8 cellular contexts compared by ENCODE assay signal in genomic region chr3:106333911-106334618, GRCh38.
DNase-seq lines count a peak whose midpoint lies in the region; ATAC-seq and TF ChIP-seq lines count a peak whose summit lies in the region.

No MANE protein-coding gene starts in this region.

- no peaks in the 10 kb centered on the region for H3K27me3 ChIP-seq in right atrium auricular region

- no peaks in the 10 kb centered on the region for H3K9me3 ChIP-seq in right atrium auricular region

- no peaks in the 10 kb centered on the region for H3K27me3 Mint-ChIP-seq in activated CD8-positive, alpha-beta T cell treated with anti-CD3 and anti-CD28 coated beads for 36 hours
- no peaks in the 10 kb centered on the region for H3K27me3 Mint-ChIP-seq in naive B cell

- H3K27ac Mint-ChIP-seq in activated CD8-positive, alpha-beta T cell treated with anti-CD3 and anti-CD28 coated beads for 36 hours = peak overlapping the region; percentile 98
- peak overlapping the region in 2 of 6 donors; percentile 14 to 17 for H3K27ac Mint-ChIP-seq in naive B cell

- DNase-seq in activated CD8-positive, alpha-beta T cell treated with anti-CD3 and anti-CD28 coated beads for 36 hours = peak; percentile 86
- DNase-seq in naive B cell = no peak
- no peak for DNase-seq in right atrium auricular region (ENCODE audit: low spot score)
- DNase-seq in SHP77 treated with DMSO at 0.1 percent for 48 hours (lab: John Stamatoyannopoulos, UW) = no peak
- no peak for DNase-seq in GM10266 (ENCODE audit: extremely low spot score)
- DNase-seq in iPS-NIHi11 (ENCODE audit: low spot score) = no peak

- H3K9me3 Mint-ChIP-seq in activated CD8-positive, alpha-beta T cell treated with anti-CD3 and anti-CD28 coated beads for 36 hours = peaks cover 7% of the 10 kb centered on the region
- H3K9me3 Mint-ChIP-seq in naive B cell = peaks cover 0 to 4% (median 0%) of the 10 kb centered on the region in 7 donors

- peak overlapping the region; percentile 73 for H3K4me3 Mint-ChIP-seq in activated CD8-positive, alpha-beta T cell treated with anti-CD3 and anti-CD28 coated beads for 36 hours
- no peak overlapping the region for H3K4me3 Mint-ChIP-seq in naive B cell

- no peak for TF ChIP-seq CTCF in activated CD8-positive, alpha-beta T cell treated with anti-CD3 and anti-CD28 coated beads for 36 hours (IDR thresholded peaks at IDR 0.05)
- TF ChIP-seq CTCF in right atrium auricular region (IDR thresholded peaks at IDR 0.05) (no peak), GM10266 (IDR thresholded peaks at IDR 0.05; ENCODE audit: control insufficient read depth, insufficient read depth, low read depth, missing control alignments) (no peak)

- POLR2A ChIA-PET in activated CD8-positive, alpha-beta T cell treated with anti-CD3 and anti-CD28 coated beads for 36 hours (lab: Charles Lee) = interaction anchor here (1.2 kb wide), 1 partner anchor 506 kb away, joined by 4 read pairs; no protein-coding TSS in a partner anchor

- ATAC-seq in GM18858 (IDR thresholded peaks at IDR 0.05; ENCODE audit: unreplicated experiment) (peak; percentile 39), HG02938 (IDR thresholded peaks at IDR 0.05; ENCODE audit: unreplicated experiment) (peak; percentile 42), naive B cell (ENCODE audit: low read depth in 2 of 2) (peak; percentile 40 to 43)
- peak; percentile 76 for ATAC-seq in activated CD8-positive, alpha-beta T cell treated with anti-CD3 and anti-CD28 coated beads for 36 hours

- H3K36me3 ChIP-seq in right atrium auricular region = no peaks in the 10 kb centered on the region

- peaks cover 19% of the 10 kb centered on the region for H3K36me3 Mint-ChIP-seq in activated CD8-positive, alpha-beta T cell treated with anti-CD3 and anti-CD28 coated beads for 36 hours (ENCODE audit: low read depth)
- H3K36me3 Mint-ChIP-seq in naive B cell = no peaks in the 10 kb centered on the region

- intact Hi-C loops in activated CD8-positive, alpha-beta T cell treated with anti-CD3 and anti-CD28 coated beads for 36 hours (cut with micrococcal nuclease) = loop anchor here (2.0 to 10.0 kb wide), 10 partner anchors 91 to 649 kb away; partner anchors contain the start of gene CBLB

- CTCF ChIA-PET in activated CD8-positive, alpha-beta T cell treated with anti-CD3 and anti-CD28 coated beads for 36 hours (lab: Charles Lee) = interaction anchor here (0.8 to 2.1 kb wide), 4 partner anchors 11 to 275 kb away, joined by 3 to 6 read pairs (median 4); no protein-coding TSS in a partner anchor

- no peak overlapping the region for H3K4me3 ChIP-seq in right atrium auricular region

- no peaks in the 10 kb centered on the region for H3K4me1 ChIP-seq in right atrium auricular region

- H3K4me1 Mint-ChIP-seq in activated CD8-positive, alpha-beta T cell treated with anti-CD3 and anti-CD28 coated beads for 36 hours (ENCODE audit: low read depth) = peaks cover 81% of the 10 kb centered on the region
- H3K4me1 Mint-ChIP-seq in naive B cell = peaks cover 21 to 25% (median 25%) of the 10 kb centered on the region in 3 donors

- no peak overlapping the region for H3K27ac ChIP-seq in right atrium auricular region
